Comparison of ENCODE assay signal across 8 cellular contexts in the genomic region with DNA sequence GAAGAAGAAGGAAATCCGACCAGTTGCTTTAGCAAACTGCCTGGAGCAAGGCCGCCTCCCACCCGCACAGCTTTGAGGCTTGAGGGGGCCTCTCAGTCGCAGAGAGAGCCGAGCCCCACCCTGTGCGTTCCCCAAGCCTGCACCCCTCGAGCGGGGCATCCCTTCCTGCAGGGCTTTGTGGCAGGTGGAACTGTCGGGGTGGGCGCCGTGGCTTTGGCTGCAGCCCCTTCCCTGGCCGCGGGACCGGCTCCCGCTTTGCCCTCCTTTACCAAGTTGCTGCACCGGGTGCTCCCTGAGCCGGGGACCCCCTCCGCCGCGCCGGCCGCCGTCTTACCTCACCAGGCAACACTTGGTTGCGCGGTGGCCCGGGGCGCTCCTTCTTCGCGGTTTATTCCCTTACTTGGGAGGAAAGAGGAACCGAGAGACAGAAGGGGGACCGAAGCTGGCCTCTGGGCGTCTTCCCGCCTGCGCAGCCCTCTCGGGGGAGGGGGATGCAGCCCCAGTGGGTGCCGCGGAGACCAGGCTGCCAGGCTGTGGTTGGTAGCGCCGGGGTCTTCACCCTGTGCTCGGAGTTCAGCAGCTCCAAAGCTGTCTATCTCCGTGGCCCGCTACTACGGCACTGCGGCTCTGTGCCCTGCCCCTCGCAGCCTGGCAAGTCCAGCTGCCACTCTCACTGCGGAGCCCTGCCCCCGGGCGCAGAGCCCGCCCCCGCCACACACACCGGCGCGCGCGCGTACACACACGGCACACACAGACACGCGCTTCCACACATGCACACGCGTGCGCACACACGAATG. TPM values are rescaled to one million over a fixed set of nuclear protein-coding genes. Genes with fewer than 3 reads are reported as not detected.
DNase-seq lines count a peak whose midpoint lies in the region; ATAC-seq and TF ChIP-seq lines count a peak whose summit lies in the region.

Gene DGKG, minus strand, starts transcription at position 623 of the 797 bp plus-strand sequence. CDS start 41,775 bp downstream, outside the sequence.

- no peaks in the 10 kb centered on the region for H3K36me3 Mint-ChIP-seq in memory B cell
- H3K36me3 Mint-ChIP-seq in stimulated activated naive CD8-positive, alpha-beta T cell treated with anti-CD3 and anti-CD28 coated beads, Interleukin-15, Interleukin-2, amounts not matched to agents 100 ng/mL and 50 ng/mL, for 24 hours (ENCODE audit: low read depth) = no peaks in the 10 kb centered on the region

- peak within 1 kb of the TSS; percentile 89 for H3K27ac Mint-ChIP-seq in memory B cell
- no peak within 1 kb of the TSS for H3K27ac Mint-ChIP-seq in stimulated activated naive CD8-positive, alpha-beta T cell treated with anti-CD3 and anti-CD28 coated beads, Interleukin-15, Interleukin-2, amounts not matched to agents 100 ng/mL and 50 ng/mL, for 24 hours

- peaks cover 27% of the 10 kb centered on the region for H3K4me1 Mint-ChIP-seq in memory B cell
- peaks cover 14% of the 10 kb centered on the region for H3K4me1 Mint-ChIP-seq in stimulated activated naive CD8-positive, alpha-beta T cell treated with anti-CD3 and anti-CD28 coated beads, Interleukin-15, Interleukin-2, amounts not matched to agents 100 ng/mL and 50 ng/mL, for 24 hours (ENCODE audit: low read depth)

- H3K9me3 Mint-ChIP-seq in memory B cell = no peaks in the 10 kb centered on the region
- H3K9me3 Mint-ChIP-seq in stimulated activated naive CD8-positive, alpha-beta T cell treated with anti-CD3 and anti-CD28 coated beads, Interleukin-15, Interleukin-2, amounts not matched to agents 100 ng/mL and 50 ng/mL, for 24 hours = no peaks in the 10 kb centered on the region

- peak within 1 kb of the TSS; percentile 94 for H3K4me3 Mint-ChIP-seq in memory B cell
- H3K4me3 Mint-ChIP-seq in stimulated activated naive CD8-positive, alpha-beta T cell treated with anti-CD3 and anti-CD28 coated beads, Interleukin-15, Interleukin-2, amounts not matched to agents 100 ng/mL and 50 ng/mL, for 24 hours = peak within 1 kb of the TSS; percentile 47

- H3K27me3 Mint-ChIP-seq in memory B cell = no peaks in the 10 kb centered on the region
- peaks cover 60% of the 10 kb centered on the region for H3K27me3 Mint-ChIP-seq in stimulated activated naive CD8-positive, alpha-beta T cell treated with anti-CD3 and anti-CD28 coated beads, Interleukin-15, Interleukin-2, amounts not matched to agents 100 ng/mL and 50 ng/mL, for 24 hours

- ATAC-seq in HG03442 (IDR thresholded peaks at IDR 0.05; ENCODE audit: unreplicated experiment) = peak; percentile 61
- peak; percentile 80 for ATAC-seq in SK-N-SH treated with all-trans-retinoic acid at 6 μM for 48 hours
- ATAC-seq in memory B cell (ENCODE audit: low read depth) = peak; percentile 84
- ATAC-seq in HG02970 (IDR thresholded peaks at IDR 0.05; ENCODE audit: low FRiP score, unreplicated experiment) = no peak

- peak; percentile 63 for DNase-seq in COLO829 (ENCODE audit: low spot score)
- DNase-seq in GM19240 (ENCODE audit: insufficient read length, low spot score) = peak; percentile 33
- DNase-seq in dermis blood vessel endothelial cell = peak; percentile 7
- peak; percentile 65 to 69 for DNase-seq in memory B cell (ENCODE audit: low spot score in 2 of 2)

TF ChIP-seq in SK-N-SH treated with all-trans-retinoic acid at 6 μM for 48 hours, 23 proteins besides CTCF, POLR2A, EP300 and RAD21:
- TF ChIP-seq, protein P1, sequence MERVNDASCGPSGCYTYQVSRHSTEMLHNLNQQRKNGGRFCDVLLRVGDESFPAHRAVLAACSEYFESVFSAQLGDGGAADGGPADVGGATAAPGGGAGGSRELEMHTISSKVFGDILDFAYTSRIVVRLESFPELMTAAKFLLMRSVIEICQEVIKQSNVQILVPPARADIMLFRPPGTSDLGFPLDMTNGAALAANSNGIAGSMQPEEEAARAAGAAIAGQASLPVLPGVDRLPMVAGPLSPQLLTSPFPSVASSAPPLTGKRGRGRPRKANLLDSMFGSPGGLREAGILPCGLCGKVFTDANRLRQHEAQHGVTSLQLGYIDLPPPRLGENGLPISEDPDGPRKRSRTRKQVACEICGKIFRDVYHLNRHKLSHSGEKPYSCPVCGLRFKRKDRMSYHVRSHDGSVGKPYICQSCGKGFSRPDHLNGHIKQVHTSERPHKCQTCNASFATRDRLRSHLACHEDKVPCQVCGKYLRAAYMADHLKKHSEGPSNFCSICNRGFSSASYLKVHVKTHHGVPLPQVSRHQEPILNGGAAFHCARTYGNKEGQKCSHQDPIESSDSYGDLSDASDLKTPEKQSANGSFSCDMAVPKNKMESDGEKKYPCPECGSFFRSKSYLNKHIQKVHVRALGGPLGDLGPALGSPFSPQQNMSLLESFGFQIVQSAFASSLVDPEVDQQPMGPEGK (CRISPR knock-in tag; IDR thresholded peaks at IDR 0.05; ENCODE audit: borderline replicate concordance) = no peak
- TF ChIP-seq ZFP3 (CRISPR knock-in tag; IDR thresholded peaks at IDR 0.05) = no peak
- TF ChIP-seq PPARA (CRISPR knock-in tag; IDR thresholded peaks at IDR 0.05; ENCODE audit: borderline replicate concordance) = no peak
- TF ChIP-seq ZNF70 (CRISPR knock-in tag; IDR thresholded peaks at IDR 0.05) = no peak
- TF ChIP-seq ZC3H10 (CRISPR knock-in tag; IDR thresholded peaks at IDR 0.05) = no peak
- no peak for TF ChIP-seq ARNTL (CRISPR knock-in tag; IDR thresholded peaks at IDR 0.05; ENCODE audit: borderline replicate concordance, low read depth)
- TF ChIP-seq, protein P2, sequence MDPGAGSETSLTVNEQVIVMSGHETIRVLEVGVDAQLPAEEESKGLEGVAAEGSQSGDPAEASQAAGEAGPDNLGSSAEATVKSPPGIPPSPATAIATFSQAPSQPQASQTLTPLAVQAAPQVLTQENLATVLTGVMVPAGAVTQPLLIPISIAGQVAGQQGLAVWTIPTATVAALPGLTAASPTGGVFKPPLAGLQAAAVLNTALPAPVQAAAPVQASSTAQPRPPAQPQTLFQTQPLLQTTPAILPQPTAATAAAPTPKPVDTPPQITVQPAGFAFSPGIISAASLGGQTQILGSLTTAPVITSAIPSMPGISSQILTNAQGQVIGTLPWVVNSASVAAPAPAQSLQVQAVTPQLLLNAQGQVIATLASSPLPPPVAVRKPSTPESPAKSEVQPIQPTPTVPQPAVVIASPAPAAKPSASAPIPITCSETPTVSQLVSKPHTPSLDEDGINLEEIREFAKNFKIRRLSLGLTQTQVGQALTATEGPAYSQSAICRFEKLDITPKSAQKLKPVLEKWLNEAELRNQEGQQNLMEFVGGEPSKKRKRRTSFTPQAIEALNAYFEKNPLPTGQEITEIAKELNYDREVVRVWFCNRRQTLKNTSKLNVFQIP (CRISPR knock-in tag; IDR thresholded peaks at IDR 0.05; ENCODE audit: borderline replicate concordance, low read depth) = no peak
- TF ChIP-seq GLIS3 (CRISPR knock-in tag; IDR thresholded peaks at IDR 0.05) = no peak
- TF ChIP-seq ESRRG (CRISPR knock-in tag; IDR thresholded peaks at IDR 0.05) = no peak
- TF ChIP-seq RARB (CRISPR knock-in tag; IDR thresholded peaks at IDR 0.05) = no peak
- TF ChIP-seq ZNF565 (CRISPR knock-in tag; conservative IDR thresholded peaks at IDR 0.05; ENCODE audit: low read depth) = no peak
- no peak for TF ChIP-seq SNAI2 (CRISPR knock-in tag; IDR thresholded peaks at IDR 0.05)
- no peak for TF ChIP-seq OSR1 (CRISPR knock-in tag; IDR thresholded peaks at IDR 0.05)
- no peak for TF ChIP-seq ISL1 (CRISPR knock-in tag; IDR thresholded peaks at IDR 0.05)
- TF ChIP-seq TOX (CRISPR knock-in tag; IDR thresholded peaks at IDR 0.05; ENCODE audit: borderline replicate concordance) = no peak

RNA-seq across cellular contexts. Expression of gene DGKG, which starts in this region (rescaled TPM):
- total RNA-seq in dermis blood vessel endothelial cell = under 0.01 and 0.42 TPM in 2 replicates

Comparison
In these comparisons a context has a peak if more than half of its experiments do, and no peak if none do; other contexts are left out.
1. Peak in DNase-seq in dermis blood vessel endothelial cell; RNA of the gene not detected or under 1 TPM.
2. DNase-seq: peak in every context shown above with its lines; median percentile 67 in memory B cell; 63 in COLO829; 33 in GM19240; 7 in dermis blood vessel endothelial cell.